ENCODE assay signal across 8 cellular contexts in the genomic region with DNA sequence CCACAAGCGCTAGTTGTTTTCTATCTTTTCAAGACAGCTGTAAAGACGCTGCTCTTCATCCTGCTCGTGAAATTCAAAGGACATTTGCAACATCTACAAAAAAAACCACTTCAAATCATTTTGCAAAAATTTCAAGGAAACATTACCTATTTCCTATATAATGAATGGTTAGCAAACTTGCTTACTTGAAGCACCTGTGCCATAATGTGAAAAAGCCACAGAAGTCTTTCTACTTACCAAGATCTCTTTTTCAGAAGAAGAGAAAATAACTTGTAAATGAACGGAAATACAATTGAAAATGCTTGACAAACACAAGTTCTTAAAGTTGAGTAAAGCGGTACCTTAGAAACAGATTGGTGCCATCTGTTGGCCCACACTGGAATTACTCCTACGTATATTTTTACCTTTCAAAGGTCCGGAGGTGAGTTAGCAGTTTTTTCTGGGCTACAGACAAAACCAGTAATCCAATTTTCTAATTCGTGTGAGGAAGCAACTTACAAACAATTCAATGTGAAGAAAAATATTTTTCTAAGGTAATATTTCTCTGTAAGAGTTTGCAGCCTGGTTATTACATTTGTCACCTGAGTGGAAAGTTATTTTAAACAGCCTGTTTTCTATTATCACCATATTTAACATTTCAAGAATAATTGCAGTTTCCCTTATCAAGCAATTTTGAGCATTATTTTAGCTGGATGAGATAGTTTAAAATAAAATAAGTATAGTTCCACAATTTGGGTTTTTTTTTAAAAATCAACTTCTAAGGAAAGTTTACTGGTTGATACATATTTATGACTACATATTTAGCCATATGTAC. TPM values are rescaled to one million over a fixed set of nuclear protein-coding genes. Genes with fewer than 3 reads are reported as not detected.
DNase-seq lines count a peak whose midpoint lies in the region; ATAC-seq, FAIRE-seq and TF ChIP-seq lines count a peak whose summit lies in the region.

A gene with protein sequence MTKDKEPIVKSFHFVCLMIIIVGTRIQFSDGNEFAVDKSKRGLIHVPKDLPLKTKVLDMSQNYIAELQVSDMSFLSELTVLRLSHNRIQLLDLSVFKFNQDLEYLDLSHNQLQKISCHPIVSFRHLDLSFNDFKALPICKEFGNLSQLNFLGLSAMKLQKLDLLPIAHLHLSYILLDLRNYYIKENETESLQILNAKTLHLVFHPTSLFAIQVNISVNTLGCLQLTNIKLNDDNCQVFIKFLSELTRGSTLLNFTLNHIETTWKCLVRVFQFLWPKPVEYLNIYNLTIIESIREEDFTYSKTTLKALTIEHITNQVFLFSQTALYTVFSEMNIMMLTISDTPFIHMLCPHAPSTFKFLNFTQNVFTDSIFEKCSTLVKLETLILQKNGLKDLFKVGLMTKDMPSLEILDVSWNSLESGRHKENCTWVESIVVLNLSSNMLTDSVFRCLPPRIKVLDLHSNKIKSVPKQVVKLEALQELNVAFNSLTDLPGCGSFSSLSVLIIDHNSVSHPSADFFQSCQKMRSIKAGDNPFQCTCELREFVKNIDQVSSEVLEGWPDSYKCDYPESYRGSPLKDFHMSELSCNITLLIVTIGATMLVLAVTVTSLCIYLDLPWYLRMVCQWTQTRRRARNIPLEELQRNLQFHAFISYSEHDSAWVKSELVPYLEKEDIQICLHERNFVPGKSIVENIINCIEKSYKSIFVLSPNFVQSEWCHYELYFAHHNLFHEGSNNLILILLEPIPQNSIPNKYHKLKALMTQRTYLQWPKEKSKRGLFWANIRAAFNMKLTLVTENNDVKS (minus strand): TSS at position 294 of the 814 bp plus-strand sequence. CDS start 27,344 bp downstream, outside the sequence.

- H3K27me3 ChIP-seq in Peyer's patch (no peaks in the 10 kb centered on the region), foreskin keratinocyte (no peaks in the 10 kb centered on the region), trophoblast cell (ENCODE audit: insufficient read depth, low read length) (no peaks in the 10 kb centered on the region)

- H4K91ac ChIP-seq in trophoblast cell (ENCODE audit: low read depth, low read length), result no peak within 1 kb of the TSS

- no peak within 1 kb of the TSS for H4K12ac ChIP-seq in trophoblast cell (ENCODE audit: low read depth, low read length)

- no peaks in the 10 kb centered on the region for H3K79me2 ChIP-seq in trophoblast cell (ENCODE audit: control insufficient read depth, insufficient read depth, low read length, poor library complexity)

- H3K14ac ChIP-seq in trophoblast cell (ENCODE audit: low read length), result no peak within 1 kb of the TSS

- no peak within 1 kb of the TSS for H3K4ac ChIP-seq in trophoblast cell (ENCODE audit: low read depth, low read length)

- no peaks in the 10 kb centered on the region for H3K9me3 ChIP-seq in Peyer's patch
- no peaks in the 10 kb centered on the region for H3K9me3 ChIP-seq in trophoblast cell (ENCODE audit: insufficient read depth, low read depth, low read length)

- H2BK12ac ChIP-seq in trophoblast cell (ENCODE audit: low read length), result no peak within 1 kb of the TSS

- H3K4me3 ChIP-seq in Peyer's patch (peak within 1 kb of the TSS; percentile 20 to 47 (median 26)), trophoblast cell (ENCODE audit: low read depth, low read length) (no peak within 1 kb of the TSS)

- no peak within 1 kb of the TSS for H4K8ac ChIP-seq in trophoblast cell (ENCODE audit: low read depth, low read length)

- H2BK5ac ChIP-seq in trophoblast cell (ENCODE audit: low read depth, low read length, poor library complexity), result no peak within 1 kb of the TSS

- TF ChIP-seq CTCF in 22Rv1 (IDR thresholded peaks at IDR 0.05), result peak; percentile 90
- peak; percentile 81 to 96 (median 88) for TF ChIP-seq CTCF in Peyer's patch (IDR thresholded peaks at IDR 0.05)
- peak; percentile 90 for TF ChIP-seq CTCF in foreskin keratinocyte (conservative IDR thresholded peaks at IDR 0.05)

- H2AFZ ChIP-seq in trophoblast cell (ENCODE audit: insufficient read depth, low read length, poor library complexity), result no peak within 1 kb of the TSS

- H3K79me1 ChIP-seq in trophoblast cell (ENCODE audit: low read length), result peaks cover 5% of the 10 kb centered on the region

- DNase-seq in GM12892 (ENCODE audit: insufficient read length) (peak; percentile 19), Peyer's patch (peak in 2 of 3 donors; percentile 78 to 91), foreskin keratinocyte (peak in 1 of 2 donors; percentile 70), trophoblast cell (peak; percentile 71 to 94), occipital lobe (lab: John Stamatoyannopoulos, UW) (no peak)
- DNase-seq in activated effector memory CD4-positive, alpha-beta T cell treated with anti-CD3 and anti-CD28 coated beads, Interleukin-2, amount 50 U/mL, for 16 hours, result peak; percentile 80

- no peak within 1 kb of the TSS for H2BK120ac ChIP-seq in trophoblast cell (ENCODE audit: insufficient read depth, low read length, poor library complexity)

- FAIRE-seq in GM12892 (lab: Jason Lieb, UNC), result peak; percentile 93

- no peak within 1 kb of the TSS for H2AK5ac ChIP-seq in trophoblast cell (ENCODE audit: low read length)

- no peak within 1 kb of the TSS for H3K9ac ChIP-seq in trophoblast cell (ENCODE audit: low read length)

- WGBS in trophoblast cell (ENCODE audit: extremely low coverage, insufficient coverage, insufficient read length), result no CpG with 5 or more reads among the region's 8 CpGs

- H3K4me1 ChIP-seq in Peyer's patch (peaks cover 0 to 4% (median 1%) of the 10 kb centered on the region in 4 donors), foreskin keratinocyte (peaks cover 14% of the 10 kb centered on the region), trophoblast cell (ENCODE audit: control insufficient read depth in 1 of 2, insufficient read depth in 2 of 2, low read length in 2 of 2) (peaks cover 0 to 6% of the 10 kb centered on the region in 2 experiments)

- no peak within 1 kb of the TSS for H3K4me2 ChIP-seq in trophoblast cell (ENCODE audit: low read length)

- no peaks in the 10 kb centered on the region for H3K36me3 ChIP-seq in Peyer's patch
- H3K36me3 ChIP-seq in trophoblast cell (ENCODE audit: control insufficient read depth in 1 of 2, insufficient read depth in 2 of 2, low read length in 2 of 2), result no peaks in the 10 kb centered on the region

- H3K27ac ChIP-seq in 22Rv1, result 0 out of 2 replicates have a peak within 1 kb of the TSS, but pooled peaks have one; percentile 14
- peak within 1 kb of the TSS; percentile 55 to 78 (median 74) for H3K27ac ChIP-seq in Peyer's patch
- H3K27ac ChIP-seq in foreskin keratinocyte, result peak within 1 kb of the TSS; percentile 29
- H3K27ac ChIP-seq in trophoblast cell (ENCODE audit: low read depth, low read length), result peak within 1 kb of the TSS; percentile 86

- ATAC-seq in HG03521 (IDR thresholded peaks at IDR 0.05; ENCODE audit: unreplicated experiment), result peak; percentile 46
- peak; percentile 27 for ATAC-seq in foreskin keratinocyte

- no peak within 1 kb of the TSS for H3K18ac ChIP-seq in trophoblast cell (ENCODE audit: low read length)

- no peak for TF ChIP-seq POLR2A in GM12892 (IDR thresholded peaks at IDR 0.05; ENCODE audit: low read depth, low read length)
- TF ChIP-seq POLR2A in Peyer's patch (IDR thresholded peaks at IDR 0.05), result no peak

- no peak within 1 kb of the TSS for H3K23ac ChIP-seq in trophoblast cell (ENCODE audit: low read length)

RNA-seq across cellular contexts. Expression of the gene that starts here (rescaled TPM):
- polyA plus RNA-seq in GM12892 (2012; ENCODE audit: missing spikeins), result 15.0 TPM
- total RNA-seq in Peyer's patch, result 10 to 100 TPM in 1 of 4 donors, 1 to 10 TPM in 3; 1.5 to 14.9 (median 2.3) TPM
- 0.41 and 0.53 TPM in 2 replicates for total RNA-seq in foreskin keratinocyte
- polyA plus RNA-seq in foreskin keratinocyte, result 0.09 and 0.17 TPM in 2 replicates
- polyA plus RNA-seq in trophoblast cell (2013), result 1.5 and 1.6 TPM in 2 replicates
- total RNA-seq in occipital lobe, result 1.9 TPM

Comparison
In these comparisons a context has a peak if more than half of its experiments do, and no peak if none do; other contexts are left out.
1. Peak in ATAC-seq and H3K27ac ChIP-seq in foreskin keratinocyte; RNA of the gene not detected or under 1 TPM.
2. H3K27ac ChIP-seq: peak in every context shown above with its lines; median percentile 86 in trophoblast cell; 74 in Peyer's patch; 29 in foreskin keratinocyte; 14 in 22Rv1.